Comparison of ENCODE assay signal across 26 cellular contexts in the genomic region with DNA sequence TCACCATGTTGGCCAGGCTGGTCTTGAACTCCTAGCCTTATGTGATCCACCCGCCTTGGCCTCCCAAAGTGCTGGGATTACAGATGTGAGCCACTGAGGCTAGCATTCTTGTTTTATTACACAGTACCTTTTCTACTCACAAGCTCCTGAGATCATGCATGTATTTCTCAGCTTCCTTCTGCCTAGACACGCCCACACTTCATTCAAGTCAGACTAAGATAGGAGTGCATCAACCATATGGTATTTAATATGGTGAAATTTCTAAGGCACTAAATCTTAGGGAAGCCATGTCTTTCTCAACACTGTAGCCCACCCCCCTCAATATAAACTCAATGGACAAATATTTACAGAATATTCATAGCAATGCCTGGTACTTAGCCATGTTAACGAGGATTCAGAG.
A peak's percentile ranks its signal among the peaks of the same experiment; 100 is the strongest.
DNase-seq lines count a peak whose midpoint lies in the region; ATAC-seq, FAIRE-seq and TF ChIP-seq lines count a peak whose summit lies in the region.
"Had no signal": no experiment of that assay in that cellular context is flagged by ENCODE, and none has a peak within 500 bp of the region (broad histone marks: within the 10 kb centered on the region; RNA-seq: fewer than 3 reads in every experiment).

No MANE protein-coding gene starts in this region.

- H3K36me3 Mint-ChIP-seq in astrocyte (ENCODE audit: low read depth, unreplicated experiment), result no peaks in the 10 kb centered on the region
- no peaks in the 10 kb centered on the region for H3K36me3 Mint-ChIP-seq in type B pancreatic cell
- H3K36me3 Mint-ChIP-seq: activated naive CD4-positive, alpha-beta T cell treated with anti-CD3 and anti-CD28 coated beads, Interleukin-2, amount 50 U/mL, for 72 hours; CD14-positive monocyte; naive thymus-derived CD8-positive, alpha-beta T cell had no signal

- no peak overlapping the region for H3K4me3 ChIP-seq in astrocyte (ENCODE audit: insufficient read depth, low read depth, low read length)
- H3K4me3 ChIP-seq in hepatocyte, result no peak overlapping the region
- H3K4me3 ChIP-seq: body of pancreas, heart left ventricle, PC-9, thoracic aorta had no signal

- H3K9me3 Mint-ChIP-seq in astrocyte (ENCODE audit: unreplicated experiment) (no peaks in the 10 kb centered on the region), type B pancreatic cell (no peaks in the 10 kb centered on the region)
- H3K9me3 Mint-ChIP-seq: activated B cell treated with CpG ODN at 0.5 μM for 24 hours; activated naive CD4-positive, alpha-beta T cell treated with anti-CD3 and anti-CD28 coated beads, Interleukin-2, amount 50 U/mL, for 72 hours; activated T-cell treated with anti-CD3 and anti-CD28 coated beads, Interleukin-2, amount 50 U/mL, for 72 hours; CD14-positive monocyte; HFFc6; naive thymus-derived CD8-positive, alpha-beta T cell had no signal

- WGBS in hepatocyte (ENCODE audit: low lambda C conversion rate, missing lambda C conversion rate), result 93% methylated on average over 3 of the region's 3 CpGs

- H3K27ac Mint-ChIP-seq in astrocyte (ENCODE audit: unreplicated experiment), result no peak overlapping the region
- peak overlapping the region; percentile 69 for H3K27ac Mint-ChIP-seq in type B pancreatic cell
- H3K27ac Mint-ChIP-seq: activated B cell treated with CpG ODN at 0.5 μM for 24 hours; activated naive CD4-positive, alpha-beta T cell treated with anti-CD3 and anti-CD28 coated beads, Interleukin-2, amount 50 U/mL, for 72 hours; activated T-cell treated with anti-CD3 and anti-CD28 coated beads, Interleukin-2, amount 50 U/mL, for 72 hours; CD14-positive monocyte; HFFc6 had no signal

- H3K9ac ChIP-seq in astrocyte (ENCODE audit: low read length), result no peak overlapping the region

- H3K27ac ChIP-seq in astrocyte (ENCODE audit: low read depth, low read length), result no peak overlapping the region
- H3K27ac ChIP-seq in hepatocyte, result no peak overlapping the region
- H3K27ac ChIP-seq: body of pancreas, heart left ventricle, PC-9, thoracic aorta had no signal

- H3K36me3 ChIP-seq in astrocyte (ENCODE audit: insufficient read depth, low read length), result no peaks in the 10 kb centered on the region
- H3K36me3 ChIP-seq in hepatocyte (replicated peaks; ENCODE audit: insufficient read depth, low read depth), result no peaks in the 10 kb centered on the region
- H3K36me3 ChIP-seq: heart left ventricle, thoracic aorta had no signal

- H3K4me2 ChIP-seq in astrocyte (ENCODE audit: low read length) (no peak overlapping the region), hepatocyte (no peak overlapping the region)
- H3K4me2 ChIP-seq: PC-9 had no signal

- H3K27me3 ChIP-seq in astrocyte (ENCODE audit: insufficient read depth, low read length) (no peaks in the 10 kb centered on the region), hepatocyte (no peaks in the 10 kb centered on the region)
- H3K27me3 ChIP-seq: body of pancreas, heart left ventricle had no signal

- ATAC-seq in GM18517 (IDR thresholded peaks at IDR 0.05; ENCODE audit: unreplicated experiment), result no peak
- no peak for ATAC-seq in stimulated activated naive CD8-positive, alpha-beta T cell treated with anti-CD3 and anti-CD28 coated beads, Interleukin-15, Interleukin-2, amounts not matched to agents 100 U/mL and 50 U/mL, for 24 hours
- ATAC-seq: activated naive CD4-positive, alpha-beta T cell treated with anti-CD3 and anti-CD28 coated beads, Interleukin-2, amount 50 U/mL, for 72 hours; activated T-cell treated with anti-CD3 and anti-CD28 coated beads, Interleukin-2, amount 50 U/mL, for 72 hours; body of pancreas; heart left ventricle; naive thymus-derived CD8-positive, alpha-beta T cell had no signal

- H3K27me3 Mint-ChIP-seq in astrocyte (ENCODE audit: low read depth, unreplicated experiment) (no peaks in the 10 kb centered on the region), type B pancreatic cell (no peaks in the 10 kb centered on the region)
- H3K27me3 Mint-ChIP-seq: activated B cell treated with CpG ODN at 0.5 μM for 24 hours; naive thymus-derived CD8-positive, alpha-beta T cell had no signal

- H2AFZ ChIP-seq in astrocyte (ENCODE audit: low read depth, low read length) (no peak overlapping the region), hepatocyte (no peak overlapping the region)
- H2AFZ ChIP-seq: PC-9 had no signal

- FAIRE-seq in astrocyte (lab: Jason Lieb, UNC), result no peak
- FAIRE-seq: GM18507, islet of Langerhans had no signal

- no peaks in the 10 kb centered on the region for H3K4me1 ChIP-seq in astrocyte (ENCODE audit: insufficient read depth, low read length)
- no peaks in the 10 kb centered on the region for H3K4me1 ChIP-seq in hepatocyte (ENCODE audit: insufficient read depth)

- H3K4me3 Mint-ChIP-seq in astrocyte (ENCODE audit: unreplicated experiment), result no peak overlapping the region
- H3K4me3 Mint-ChIP-seq in type B pancreatic cell, result peak overlapping the region; percentile 17
- H3K4me3 Mint-ChIP-seq: activated B cell treated with CpG ODN at 0.5 μM for 24 hours; activated T-cell treated with anti-CD3 and anti-CD28 coated beads, Interleukin-2, amount 50 U/mL, for 72 hours; CD14-positive monocyte; HFFc6 had no signal

- no peak for TF ChIP-seq CTCF in astrocyte (IDR thresholded peaks at IDR 0.05; ENCODE audit: insufficient read depth, low read depth, low read length)
- no peak for TF ChIP-seq CTCF in hepatocyte (IDR thresholded peaks at IDR 0.05; ENCODE audit: poor library complexity)
- no peak for TF ChIP-seq CTCF in type B pancreatic cell (conservative IDR thresholded peaks at IDR 0.05)

- H4K20me1 ChIP-seq in astrocyte (ENCODE audit: insufficient read depth, low read length), result no peaks in the 10 kb centered on the region
- H4K20me1 ChIP-seq in hepatocyte (ENCODE audit: insufficient read depth, poor library complexity, severe bottlenecking), result no peaks in the 10 kb centered on the region

- DNase-seq in NCI-H510A treated with DMSO at 0.1 percent for 48 hours (lab: John Stamatoyannopoulos, UW) (peak; percentile 19), NCI-H510A (lab: John Stamatoyannopoulos, UW) (no peak), astrocyte (ENCODE audit: low read depth) (peak; percentile 35), hepatocyte (ENCODE audit: low spot score) (peak; percentile 11), type B pancreatic cell (ENCODE audit: extremely low spot score, unreplicated experiment) (no peak)
- no peak for DNase-seq in stimulated activated CD4-positive, alpha-beta T cell treated with anti-CD3 and anti-CD28 coated beads, Interleukin-1b, Interleukin-23, amount 100 ng/mL, for 48 hours
- DNase-seq in stimulated activated naive CD8-positive, alpha-beta T cell treated with anti-CD3 and anti-CD28 coated beads, Interleukin-15, Interleukin-2, amounts not matched to agents 100 U/mL and 50 U/mL, for 24 hours, result no peak
- DNase-seq: activated B cell treated with CpG ODN at 0.5 μM for 24 hours; activated T-cell treated with anti-CD3 and anti-CD28 coated beads, Interleukin-2, amount 50 U/mL, for 72 hours; body of pancreas; dermis blood vessel endothelial cell; erythroblast; heart left ventricle; HFFc6; naive thymus-derived CD8-positive, alpha-beta T cell; NCI-H1092; NCI-H2081 treated with DMSO at 0.1 percent for 48 hours; NCI-H774; posterior cingulate gyrus had no signal

- H3K79me2 ChIP-seq in astrocyte (ENCODE audit: insufficient read depth, low read length) (no peaks in the 10 kb centered on the region), hepatocyte (no peaks in the 10 kb centered on the region)

- H3K9me3 ChIP-seq in astrocyte (ENCODE audit: insufficient read depth, low read depth, low read length) (no peaks in the 10 kb centered on the region), hepatocyte (ENCODE audit: low read depth) (no peaks in the 10 kb centered on the region)
- H3K9me3 ChIP-seq: body of pancreas, heart left ventricle, thoracic aorta had no signal

- no peaks in the 10 kb centered on the region for H3K9me2 ChIP-seq in hepatocyte (replicated peaks; ENCODE audit: insufficient read depth)

- H3K4me1 Mint-ChIP-seq in astrocyte (ENCODE audit: low read depth, unreplicated experiment) (peaks cover 6% of the 10 kb centered on the region), type B pancreatic cell (ENCODE audit: unreplicated experiment) (peaks cover 9% of the 10 kb centered on the region)
- H3K4me1 Mint-ChIP-seq: CD14-positive monocyte had no signal

Comparison
In these comparisons a context has a peak if more than half of its experiments do, and no peak if none do; other contexts are left out.
1. DNase-seq: peak in NCI-H510A treated with DMSO at 0.1 percent for 48 hours (single experiment), astrocyte (single experiment) and hepatocyte (single experiment); none in NCI-H510A (single experiment), type B pancreatic cell (single experiment), stimulated activated CD4-positive, alpha-beta T cell treated with anti-CD3 and anti-CD28 coated beads, Interleukin-1b, Interleukin-23, amount 100 ng/mL, for 48 hours (single experiment) and stimulated activated naive CD8-positive, alpha-beta T cell treated with anti-CD3 and anti-CD28 coated beads, Interleukin-15, Interleukin-2, amounts not matched to agents 100 U/mL and 50 U/mL, for 24 hours (single experiment).